In the genomic region with DNA sequence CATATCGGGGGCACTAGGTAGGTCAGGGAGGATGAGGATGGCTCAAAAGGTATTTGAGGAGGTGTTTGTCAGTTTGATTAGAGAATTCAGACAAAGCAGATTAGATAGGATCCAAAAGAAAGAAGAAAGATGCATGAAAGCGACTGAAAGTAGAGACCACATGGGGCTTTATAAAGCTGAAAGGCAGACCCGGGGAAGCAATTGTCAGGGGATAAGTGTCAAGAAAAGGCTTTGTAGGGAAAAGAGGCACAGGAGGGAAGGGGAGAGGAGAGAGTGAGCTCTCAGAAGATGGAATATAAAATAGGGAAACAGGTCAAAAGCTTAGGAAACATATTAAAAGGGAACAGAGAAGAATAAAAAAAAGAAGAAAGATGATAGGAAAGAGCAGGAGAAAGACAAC, we compare ENCODE assay signal across 24 cellular contexts.
DNase-seq lines count a peak whose midpoint lies in the region; ATAC-seq and TF ChIP-seq lines count a peak whose summit lies in the region.
"Had no signal": no experiment of that assay in that cellular context is flagged by ENCODE, and none has a peak within 500 bp of the region (broad histone marks: within the 10 kb centered on the region; RNA-seq: fewer than 3 reads in every experiment).

No MANE protein-coding gene starts in this region.

- no peaks in the 10 kb centered on the region for H3K36me3 Mint-ChIP-seq in T-helper 17 cell (ENCODE audit: low read depth)
- no peaks in the 10 kb centered on the region for H3K36me3 Mint-ChIP-seq in neural crest cell (ENCODE audit: low read depth)
- H3K36me3 Mint-ChIP-seq: CD14-positive monocyte; CD4-positive, alpha-beta memory T cell; CD4-positive, CD25-positive, alpha-beta regulatory T cell; CD8-positive, alpha-beta memory T cell had no signal

- ATAC-seq in T-helper 17 cell = no peak
- ATAC-seq: GM12878 had no signal

- H3K27ac ChIP-seq in neuronal stem cell (replicated peaks; ENCODE audit: low read length) (no peak overlapping the region), vagina (no peak overlapping the region)
- H3K27ac ChIP-seq: BLaER1 had no signal

- no peak overlapping the region for H3K4me3 ChIP-seq in neuronal stem cell (ENCODE audit: low read length in 2 of 2)
- H3K4me3 ChIP-seq in vagina = no peak overlapping the region
- H3K4me3 ChIP-seq: BLaER1, GM12878 had no signal

- H2BK12ac ChIP-seq in neuronal stem cell (ENCODE audit: low read length) = no peak overlapping the region

- intact Hi-C loops in vagina (cut with DNase I) = no loop called here
- intact Hi-C loops in head of caudate nucleus (cut with DNase I) = no loop called here

- H3K27me3 Mint-ChIP-seq in T-helper 17 cell (peaks cover 46% of the 10 kb centered on the region), neural crest cell (ENCODE audit: low read depth) (peaks cover 9% of the 10 kb centered on the region)

- H3K18ac ChIP-seq in neuronal stem cell (ENCODE audit: low read length) = no peak overlapping the region

- H2BK15ac ChIP-seq in neuronal stem cell (ENCODE audit: low read length) = no peak overlapping the region

- H3K4me1 Mint-ChIP-seq in T-helper 17 cell (peaks cover 2% of the 10 kb centered on the region), neural crest cell (peaks cover 42% of the 10 kb centered on the region)
- H3K4me1 Mint-ChIP-seq: CD14-positive monocyte; CD4-positive, alpha-beta memory T cell; CD4-positive, CD25-positive, alpha-beta regulatory T cell; CD8-positive, alpha-beta memory T cell had no signal

- no peak overlapping the region for H3K23ac ChIP-seq in neuronal stem cell (ENCODE audit: low read depth, low read length, poor library complexity)

- H3K4me1 ChIP-seq in neuronal stem cell (ENCODE audit: control insufficient read depth in 2 of 2, insufficient read depth in 1 of 2, low read depth in 1 of 2, low read length in 2 of 2) (peaks cover 2 to 23% of the 10 kb centered on the region in 2 donors), vagina (no peaks in the 10 kb centered on the region)
- H3K4me1 ChIP-seq: BE2C had no signal

- DNase-seq in T-helper 17 cell (no peak), neural crest cell (ENCODE audit: low read depth, low spot score) (no peak), neuronal stem cell (ENCODE audit: low spot score) (peak; percentile 41), vagina (ENCODE audit: extremely low spot score in 2 of 2) (no peak), NCI-H446 treated with DMSO at 0.1 percent for 48 hours (lab: John Stamatoyannopoulos, UW) (no peak), head of caudate nucleus (no peak)
- DNase-seq: 8988T; ACHN; BE2C; C1 segment of cervical spinal cord; CD4-positive, alpha-beta memory T cell; CD4-positive, CD25-positive, alpha-beta regulatory T cell; CD8-positive, alpha-beta memory T cell; COR-L47; DMS 273 treated with DMSO at 0.1 percent for 48 hours; DMS153; DMS53; DMS79; DND-41; EL; GDM1 had no signal

- no peak overlapping the region for H4K91ac ChIP-seq in neuronal stem cell (ENCODE audit: low read depth, low read length, poor library complexity)

- WGBS in neuronal stem cell (ENCODE audit: extremely low coverage in 2 of 2, insufficient read length in 2 of 2, insufficient replicate concordance in 1 of 2), 2 donors = no CpG with 5 or more reads among the region's 3 CpGs

- no peaks in the 10 kb centered on the region for H3K27me3 ChIP-seq in neuronal stem cell (ENCODE audit: control insufficient read depth in 3 of 3, insufficient read depth in 3 of 3, low read depth in 1 of 3, low read length in 3 of 3)
- H3K27me3 ChIP-seq in vagina = no peaks in the 10 kb centered on the region
- H3K27me3 ChIP-seq: BE2C, BLaER1 had no signal

- H3K27ac Mint-ChIP-seq in T-helper 17 cell = peak overlapping the region; percentile 4
- H3K27ac Mint-ChIP-seq in neural crest cell (ENCODE audit: unreplicated experiment) = peak overlapping the region; percentile 6
- H3K27ac Mint-ChIP-seq: CD14-positive monocyte; CD4-positive, CD25-positive, alpha-beta regulatory T cell; CD8-positive, alpha-beta memory T cell had no signal

- no peaks in the 10 kb centered on the region for H3K9me3 ChIP-seq in T-helper 17 cell (ENCODE audit: control insufficient read depth, low read length, poor library complexity, severe bottlenecking)
- no peaks in the 10 kb centered on the region for H3K9me3 ChIP-seq in neuronal stem cell (replicated peaks in 1 of 2; ENCODE audit: control insufficient read depth in 2 of 2, insufficient read depth in 1 of 2, low read depth in 1 of 2, low read length in 2 of 2)
- no peaks in the 10 kb centered on the region for H3K9me3 ChIP-seq in vagina
- H3K9me3 ChIP-seq: BE2C, BLaER1 had no signal

- H3K4me2 ChIP-seq in neuronal stem cell (ENCODE audit: insufficient read depth, low read length, poor library complexity, severe bottlenecking) = no peak overlapping the region
- H3K4me2 ChIP-seq: BLaER1 had no signal

- no peak overlapping the region for H2AK5ac ChIP-seq in neuronal stem cell (ENCODE audit: low read depth, low read length)

- H3K36me3 ChIP-seq in neuronal stem cell (replicated peaks in 1 of 2; ENCODE audit: control insufficient read depth in 2 of 2, insufficient read depth in 2 of 2, low read length in 2 of 2) (no peaks in the 10 kb centered on the region), vagina (no peaks in the 10 kb centered on the region)
- H3K36me3 ChIP-seq: BE2C, BLaER1 had no signal

- no peak overlapping the region for H2BK5ac ChIP-seq in neuronal stem cell (ENCODE audit: low read length)

- H3K9me3 Mint-ChIP-seq in neural crest cell = no peaks in the 10 kb centered on the region
- H3K9me3 Mint-ChIP-seq: CD4-positive, alpha-beta memory T cell; CD4-positive, CD25-positive, alpha-beta regulatory T cell; CD8-positive, alpha-beta memory T cell had no signal

- H3K14ac ChIP-seq in neuronal stem cell (ENCODE audit: low read length) = no peak overlapping the region

- no peak overlapping the region for H3K4ac ChIP-seq in neuronal stem cell (ENCODE audit: low read length)

- no peak for TF ChIP-seq POLR2A in vagina (IDR thresholded peaks at IDR 0.05)

- H2AFZ ChIP-seq in neuronal stem cell (ENCODE audit: low read length) = no peak overlapping the region

- TF ChIP-seq CTCF in neural crest cell (conservative IDR thresholded peaks at IDR 0.05) = no peak
- no peak for TF ChIP-seq CTCF in vagina (IDR thresholded peaks at IDR 0.05)

- no peaks in the 10 kb centered on the region for H3K79me1 ChIP-seq in neuronal stem cell (ENCODE audit: low read depth, low read length)

- no peak overlapping the region for H4K8ac ChIP-seq in neuronal stem cell (ENCODE audit: low read depth, low read length)

- no peak overlapping the region for H3K4me3 Mint-ChIP-seq in T-helper 17 cell
- H3K4me3 Mint-ChIP-seq in neural crest cell = no peak overlapping the region
- H3K4me3 Mint-ChIP-seq: CD14-positive monocyte; CD4-positive, alpha-beta memory T cell; CD4-positive, CD25-positive, alpha-beta regulatory T cell; CD8-positive, alpha-beta memory T cell had no signal

- no peak overlapping the region for H3K9ac ChIP-seq in neuronal stem cell (ENCODE audit: low read depth, low read length, poor library complexity)
- H3K9ac ChIP-seq: BLaER1 had no signal

- no peak overlapping the region for H2BK120ac ChIP-seq in neuronal stem cell (ENCODE audit: low read depth, low read length)
